ENCODE assay signal across 1 cellular context in genomic region chr4:86935833-86936721, GRCh38.
TF ChIP-seq lines count a peak whose summit lies in the region.

No MANE protein-coding gene starts in this region.

TF ChIP-seq in K562, 482 proteins besides CTCF, POLR2A, EP300 and RAD21 (continued from another document and continues in another):
- TF ChIP-seq BRD9 (IDR thresholded peaks at IDR 0.05; ENCODE audit: low read depth, partially characterized antibody) (no peak), NFRKB (IDR thresholded peaks at IDR 0.05; ENCODE audit: low read depth) (0 out of 2 replicates have a peak, but pooled peaks have one; percentile 12), STAT6 (CRISPR knock-in tag; IDR thresholded peaks at IDR 0.05) (no peak), FOSL1 (tag; conservative IDR thresholded peaks at IDR 0.05) (peak; percentile 96), ZNF143 (CRISPR knock-in tag; IDR thresholded peaks at IDR 0.05) (no peak), SMAD1 (IDR thresholded peaks at IDR 0.05; ENCODE audit: low read depth, low read length, partially characterized antibody) (peak; percentile 66), KLF1 (tag; IDR thresholded peaks at IDR 0.05) (peak; percentile 79; the same call in 1 of the 2 replicates), MAFK (IDR thresholded peaks at IDR 0.05; ENCODE audit: low read length) (no peak), ZNF184 (CRISPR knock-in tag; IDR thresholded peaks at IDR 0.05) (no peak), SP2 (IDR thresholded peaks at IDR 0.05; ENCODE audit: extremely low read depth, low read depth, low read length, poor library complexity, severe bottlenecking) (no peak), MXI1 (IDR thresholded peaks at IDR 0.05; ENCODE audit: low read depth, low read length) (peak; percentile 31; the same call in 1 of the 2 replicates), ZBTB17 (CRISPR knock-in tag; IDR thresholded peaks at IDR 0.05) (no peak), ZEB2 (IDR thresholded peaks at IDR 0.05) (0 out of 2 replicates have a peak, but pooled peaks have one; percentile 9), ZBTB43 (CRISPR knock-in tag; IDR thresholded peaks at IDR 0.05) (no peak), TEAD4 (IDR thresholded peaks at IDR 0.05; ENCODE audit: low read length) (peak; percentile 3; the same call in 1 of the 2 replicates), TEAD4 (CRISPR knock-in tag; IDR thresholded peaks at IDR 0.05; ENCODE audit: borderline replicate concordance) (no peak), SMAD4 (CRISPR knock-in tag; conservative IDR thresholded peaks at IDR 0.05) (no peak), TFAP4 (CRISPR knock-in tag; IDR thresholded peaks at IDR 0.05; ENCODE audit: borderline replicate concordance) (no peak), GATA2 (CRISPR knock-in tag; IDR thresholded peaks at IDR 0.05) (no peak), PML (IDR thresholded peaks at IDR 0.05; ENCODE audit: low read length) (peak; percentile 63; the same call in 1 of the 2 replicates), GABPA (tag; conservative IDR thresholded peaks at IDR 0.05; ENCODE audit: low read depth) (0 out of 2 replicates have a peak, but pooled peaks have one; percentile 28), PHF21A (IDR thresholded peaks at IDR 0.05; ENCODE audit: borderline replicate concordance, low read depth) (0 out of 2 replicates have a peak, but pooled peaks have one; percentile 47), ZNF217 (CRISPR knock-in tag; IDR thresholded peaks at IDR 0.05) (no peak), SMARCC2 (IDR thresholded peaks at IDR 0.05; ENCODE audit: low read depth) (no peak), FOXP1 (CRISPR knock-in tag; IDR thresholded peaks at IDR 0.05) (peak; percentile 62; the same call in 1 of the 2 replicates), WHSC1 (IDR thresholded peaks at IDR 0.05; ENCODE audit: low read length) (no peak), HDAC1 (IDR thresholded peaks at IDR 0.05) (peak in 1 of 2 experiments; percentile 55; a peak in 1 of 4 replicates), PHB (CRISPR knock-in tag; IDR thresholded peaks at IDR 0.05) (peak; percentile 37; the same call in 1 of the 2 replicates), ZNF699 (CRISPR knock-in tag; IDR thresholded peaks at IDR 0.05; ENCODE audit: insufficient replicate concordance) (no peak), U2AF1 (optimal IDR thresholded peaks at IDR 0.05; ENCODE audit: low read depth, low read length) (no peak), SRSF3 (IDR thresholded peaks at IDR 0.05; ENCODE audit: insufficient read depth, low read length) (no peak), PHF20 (IDR thresholded peaks at IDR 0.05; ENCODE audit: partially characterized antibody) (no peak), CAMTA2 (CRISPR knock-in tag; conservative IDR thresholded peaks at IDR 0.05) (no peak), ZC3H8 (IDR thresholded peaks at IDR 0.05) (no peak), ZFX (CRISPR knock-in tag; IDR thresholded peaks at IDR 0.05) (peak; percentile 86), RAD51 (IDR thresholded peaks at IDR 0.05; ENCODE audit: borderline replicate concordance, low read depth) (no peak), MLLT1 (IDR thresholded peaks at IDR 0.05) (0 out of 4 replicates have a peak, but pooled peaks of 1 of the 2 experiments have one; percentile 41), XRCC5 (IDR thresholded peaks at IDR 0.05; ENCODE audit: low read depth, low read length) (peak; percentile 39; the same call in 1 of the 2 replicates), NRF1 (conservative IDR thresholded peaks at IDR 0.05 in 1 of 2, IDR thresholded peaks at IDR 0.05 in 1 of 2) (peak in 1 of 2 experiments; percentile 22; a peak in 1 of 4 replicates), NCOR1 (IDR thresholded peaks at IDR 0.05) (peak; percentile 35; the same call in 1 of the 2 replicates), SREBF1 (IDR thresholded peaks at IDR 0.05; ENCODE audit: borderline replicate concordance, low read depth, low read length) (no peak), BRF2 (IDR thresholded peaks at IDR 0.05; ENCODE audit: borderline replicate concordance, insufficient read depth, insufficient read length) (no peak), PREB (CRISPR knock-in tag; IDR thresholded peaks at IDR 0.05) (no peak), ERF (CRISPR knock-in tag; IDR thresholded peaks at IDR 0.05) (no peak), PBX2 (CRISPR knock-in tag; IDR thresholded peaks at IDR 0.05; ENCODE audit: low read depth) (no peak), PBX2 (tag; conservative IDR thresholded peaks at IDR 0.05; ENCODE audit: low read depth) (peak; percentile 68), DEAF1 (CRISPR knock-in tag; IDR thresholded peaks at IDR 0.05) (no peak), POU5F1 (IDR thresholded peaks at IDR 0.05; ENCODE audit: borderline replicate concordance, low read depth, low read length, partially characterized antibody) (no peak), E4F1 (CRISPR knock-in tag; IDR thresholded peaks at IDR 0.05; ENCODE audit: borderline replicate concordance) (no peak), HMG20B (CRISPR knock-in tag; IDR thresholded peaks at IDR 0.05) (no peak), ETV6 (IDR thresholded peaks at IDR 0.05; ENCODE audit: borderline replicate concordance in 1 of 2, low read depth in 2 of 2, low read length in 1 of 2) (no peak; a peak in 1 of 4 replicates), ETV6 (CRISPR knock-in tag; IDR thresholded peaks at IDR 0.05; ENCODE audit: borderline replicate concordance) (no peak), KHSRP (IDR thresholded peaks at IDR 0.05) (no peak), ZNF707 (CRISPR knock-in tag; conservative IDR thresholded peaks at IDR 0.05) (no peak), HNRNPL (IDR thresholded peaks at IDR 0.05; ENCODE audit: low read depth, low read length) (no peak), MAX (CRISPR knock-in tag; IDR thresholded peaks at IDR 0.05) (peak; percentile 64), EHMT2 (IDR thresholded peaks at IDR 0.05) (no peak), HEY1 (CRISPR knock-in tag; IDR thresholded peaks at IDR 0.05; ENCODE audit: borderline replicate concordance) (no peak)
